In genomic region chr19:50762554-50762953, GRCh38 we compare ENCODE assay signal across 34 cellular contexts.
"Had no signal": no experiment of that assay in that cellular context is flagged by ENCODE, and none has a peak within 500 bp of the region (broad histone marks: within the 10 kb centered on the region; RNA-seq: fewer than 3 reads in every experiment).

No MANE protein-coding gene starts in this region.

- H3K4me3 ChIP-seq: MG63 had no signal

- DNase-seq: Karpas-422, Kasumi-1, MG63, MM.1S, MV-4-11, NCI-H1048, NCI-H1092, NCI-H1092 treated with DMSO at 0.1 percent for 48 hours, NCI-H1105, NCI-H1105 treated with DMSO at 0.1 percent for 48 hours, NCI-H1417 treated with DMSO at 0.1 percent for 48 hours, NCI-H1436, NCI-H1436 treated with DMSO at 0.1 percent for 48 hours, NCI-H146, NCI-H1694, NCI-H1694 treated with DMSO at 0.1 percent for 48 hours, NCI-H187, NCI-H187 treated with DMSO at 0.1 percent for 48 hours, NCI-H1930, NCI-H2029, NCI-H2029 treated with DMSO at 0.1 percent for 48 hours, NCI-H2081, NCI-H2081 treated with DMSO at 0.1 percent for 48 hours, NCI-H2107, NCI-H2171, NCI-H2171 treated with DMSO at 0.1 percent for 48 hours, NCI-H2227 treated with DMSO at 0.1 percent for 48 hours, NCI-H226, NCI-H345, NCI-H446, NCI-H446 treated with DMSO at 0.1 percent for 48 hours, NCI-H510A, NCI-H510A treated with DMSO at 0.1 percent for 48 hours, NCI-H524 had no signal

- H3K36me3 ChIP-seq: MG63 had no signal

- H3K9me3 ChIP-seq: MG63 had no signal
